Comparison of ENCODE assay signal across 8 cellular contexts in genomic region chr3:49121244-49121671, GRCh38. TPM values are rescaled to one million over a fixed set of nuclear protein-coding genes. Genes with fewer than 3 reads are reported as not detected.
DNase-seq lines count a peak whose midpoint lies in the region; ATAC-seq and TF ChIP-seq lines count a peak whose summit lies in the region.

No MANE protein-coding gene starts in this region.

- H4K91ac ChIP-seq in mesenchymal stem cell (ENCODE audit: low read length): peak overlapping the region; percentile 58

- intact Hi-C loops in ascending aorta (cut with DNase I): loop anchor here (5.0 kb wide), 1 partner anchor 666 kb away; the partner anchor contains the start of gene IP6K1

- no peak overlapping the region for H3K23ac ChIP-seq in mesenchymal stem cell (ENCODE audit: low read length in 2 of 2)

- peaks cover 15 to 19% of the 10 kb centered on the region in 2 donors for H3K4me1 ChIP-seq in ascending aorta
- peaks cover 14% of the 10 kb centered on the region for H3K4me1 ChIP-seq in mesenchymal stem cell (ENCODE audit: control insufficient read depth, insufficient read depth, low read depth, low read length)

- peak overlapping the region; percentile 79 for H4K8ac ChIP-seq in mesenchymal stem cell (ENCODE audit: low read length)

- H3K27me3 ChIP-seq in ascending aorta: no peaks in the 10 kb centered on the region
- no peaks in the 10 kb centered on the region for H3K27me3 ChIP-seq in mesenchymal stem cell (ENCODE audit: control insufficient read depth in 1 of 2, insufficient read depth in 1 of 2, low read length in 2 of 2)

- DNase-seq in activated effector memory CD4-positive, alpha-beta T cell treated with Interleukin-2 at 50 U/mL for 16 hours: peak; percentile 2
- DNase-seq in activated effector memory CD4-positive, alpha-beta T cell treated with anti-CD3 and anti-CD28 coated beads, Interleukin-2, amount 50 U/mL, for 16 hours: no peak
- DNase-seq in ascending aorta (ENCODE audit: low spot score in 2 of 2) (no peak), mesenchymal stem cell (no peak), type B pancreatic cell (ENCODE audit: extremely low spot score, unreplicated experiment) (no peak), NCI-H1105 treated with DMSO at 0.1 percent for 48 hours (lab: John Stamatoyannopoulos, UW) (no peak)

- peak overlapping the region in 1 of 2 experiments; percentile 31 for H3K18ac ChIP-seq in mesenchymal stem cell (ENCODE audit: low read depth in 1 of 2, low read length in 2 of 2)

- no peaks in the 10 kb centered on the region for H3K27me3 Mint-ChIP-seq in type B pancreatic cell

- peak overlapping the region; percentile 11 for H2BK120ac ChIP-seq in mesenchymal stem cell (ENCODE audit: low read depth, low read length)

- H3K4me3 ChIP-seq in ascending aorta (peak overlapping the region; percentile 92), mesenchymal stem cell (ENCODE audit: insufficient read depth in 1 of 2, low read depth in 1 of 2, low read length in 2 of 2) (peak overlapping the region; percentile 29 to 84)

- H3K27ac Mint-ChIP-seq in type B pancreatic cell: peak overlapping the region; percentile 34

- H2BK5ac ChIP-seq in mesenchymal stem cell (ENCODE audit: low read depth, low read length, poor library complexity, severe bottlenecking): no peak overlapping the region

- H3K79me1 ChIP-seq in mesenchymal stem cell (replicated peaks; ENCODE audit: low read length, poor library complexity, severe bottlenecking): peaks cover 43% of the 10 kb centered on the region

- ATAC-seq in GM18861 (IDR thresholded peaks at IDR 0.05; ENCODE audit: unreplicated experiment): no peak
- no peak for ATAC-seq in HG02938 (IDR thresholded peaks at IDR 0.05; ENCODE audit: unreplicated experiment)

- peak overlapping the region; percentile 91 for H3K4me3 Mint-ChIP-seq in type B pancreatic cell

- H3K4ac ChIP-seq in mesenchymal stem cell (ENCODE audit: low read depth in 1 of 2, low read length in 2 of 2): no peak overlapping the region

- H3K27ac ChIP-seq in ascending aorta: peak overlapping the region; percentile 92 to 96
- H3K27ac ChIP-seq in mesenchymal stem cell (ENCODE audit: low read length, poor library complexity, severe bottlenecking): peak overlapping the region; percentile 76

- WGBS in mesenchymal stem cell: 95% methylated on average over 14 of the region's 14 CpGs

- H3K9ac ChIP-seq in mesenchymal stem cell (ENCODE audit: low read length): peak overlapping the region; percentile 96

- H3K36me3 ChIP-seq in ascending aorta: peaks cover 74% of the 10 kb centered on the region in 2 donors
- H3K36me3 ChIP-seq in mesenchymal stem cell (ENCODE audit: control insufficient read depth in 1 of 2, insufficient read depth in 2 of 2, low read depth in 1 of 2, low read length in 2 of 2): peaks cover 78 to 83% of the 10 kb centered on the region in 2 experiments

- TF ChIP-seq CTCF in ascending aorta (IDR thresholded peaks at IDR 0.05) (no peak), type B pancreatic cell (conservative IDR thresholded peaks at IDR 0.05) (no peak)

- no peak overlapping the region for H3K14ac ChIP-seq in mesenchymal stem cell (ENCODE audit: low read length in 2 of 2)

- H2AK5ac ChIP-seq in mesenchymal stem cell (ENCODE audit: low read length, severe bottlenecking): no peak overlapping the region

- H3K36me3 Mint-ChIP-seq in type B pancreatic cell: no peaks in the 10 kb centered on the region

- H2BK12ac ChIP-seq in mesenchymal stem cell (ENCODE audit: low read length in 2 of 2): no peak overlapping the region

- H3K9me3 Mint-ChIP-seq in type B pancreatic cell: no peaks in the 10 kb centered on the region

- H3K4me1 Mint-ChIP-seq in type B pancreatic cell (ENCODE audit: unreplicated experiment): peaks cover 3% of the 10 kb centered on the region

- no peak overlapping the region for H2AFZ ChIP-seq in mesenchymal stem cell (ENCODE audit: low read depth, low read length)

- H3K4me2 ChIP-seq in mesenchymal stem cell (ENCODE audit: low read length, poor library complexity, severe bottlenecking): no peak overlapping the region

- H3K9me3 ChIP-seq in ascending aorta (no peaks in the 10 kb centered on the region), mesenchymal stem cell (ENCODE audit: control insufficient read depth, low read length) (no peaks in the 10 kb centered on the region)

- H2BK15ac ChIP-seq in mesenchymal stem cell (ENCODE audit: low read depth, poor library complexity, severe bottlenecking): peak overlapping the region; percentile 82

RNA-seq across cellular contexts. Expression of gene USP19, which starts 0.6 kb away (rescaled TPM):
- total RNA-seq in ascending aorta (37.8 TPM), type B pancreatic cell (ENCODE audit: low replicate concordance) (83.0 and 86.4 TPM in 2 replicates)
- polyA plus RNA-seq in mesenchymal stem cell (2013, experiment 1 of 2): 14.9 TPM
- polyA plus RNA-seq in mesenchymal stem cell (2013, experiment 2 of 2): 14.3 TPM

RNA-seq across cellular contexts. Expression of gene LAMB2, which starts 11.6 kb away (rescaled TPM):
- total RNA-seq in ascending aorta (1,772 TPM), type B pancreatic cell (ENCODE audit: low replicate concordance) (277 and 316 TPM in 2 replicates)
- polyA plus RNA-seq in mesenchymal stem cell (2013, experiment 1 of 2): 406 TPM
- 386 TPM for polyA plus RNA-seq in mesenchymal stem cell (2013, experiment 2 of 2)

RNA-seq across cellular contexts. Expression of gene QARS1, which starts 16.7 kb away (rescaled TPM):
- total RNA-seq in ascending aorta (588 TPM), type B pancreatic cell (ENCODE audit: low replicate concordance) (408 and 480 TPM in 2 replicates)
- 324 TPM for polyA plus RNA-seq in mesenchymal stem cell (2013, experiment 1 of 2)
- polyA plus RNA-seq in mesenchymal stem cell (2013, experiment 2 of 2): 328 TPM

RNA-seq across cellular contexts. Expression of gene QRICH1, which starts 27.4 kb away (rescaled TPM):
- total RNA-seq in ascending aorta (129 TPM), type B pancreatic cell (ENCODE audit: low replicate concordance) (115 and 123 TPM in 2 replicates)
- 73.2 TPM for polyA plus RNA-seq in mesenchymal stem cell (2013, experiment 1 of 2)
- polyA plus RNA-seq in mesenchymal stem cell (2013, experiment 2 of 2): 71.8 TPM

RNA-seq across cellular contexts. Expression of gene CCDC71, which starts 44.9 kb away (rescaled TPM):
- total RNA-seq in ascending aorta (31.6 TPM), type B pancreatic cell (ENCODE audit: low replicate concordance) (27.4 and 28.5 TPM in 2 replicates)
- 16.8 TPM for polyA plus RNA-seq in mesenchymal stem cell (2013, experiment 1 of 2)
- 17.0 TPM for polyA plus RNA-seq in mesenchymal stem cell (2013, experiment 2 of 2)
